9 cellular contexts compared by ENCODE assay signal in the genomic region with DNA sequence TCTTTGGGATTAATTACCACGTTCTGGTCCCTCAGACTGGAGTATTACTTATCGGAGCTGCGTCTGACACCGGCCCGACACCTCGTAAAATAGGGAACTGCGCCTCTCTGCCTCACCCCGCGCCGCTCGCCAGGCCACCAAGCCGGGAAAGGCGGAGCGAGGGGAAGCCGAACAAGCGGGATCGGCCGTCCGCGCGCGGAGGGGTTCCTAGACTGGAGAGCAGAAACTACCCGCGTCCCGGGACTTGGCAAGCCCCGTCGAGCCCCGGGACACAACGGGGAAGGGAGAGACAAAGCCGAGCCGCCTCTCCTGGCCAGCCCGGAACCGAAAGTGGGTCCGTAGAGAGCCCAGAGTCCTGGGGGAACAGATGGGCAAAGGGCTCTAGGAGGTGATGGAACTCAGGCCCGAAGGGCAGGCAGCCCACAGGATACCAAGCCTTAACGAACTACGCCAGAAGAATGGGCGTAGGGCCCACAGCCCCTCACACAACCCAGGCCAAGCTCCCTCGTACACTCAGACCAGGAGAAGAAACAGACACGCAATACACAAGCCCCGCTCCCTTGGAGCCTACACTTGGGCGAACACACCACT. TPM values are rescaled to one million over a fixed set of nuclear protein-coding genes. Genes with fewer than 3 reads are reported as not detected.
DNase-seq lines count a peak whose midpoint lies in the region; ATAC-seq and TF ChIP-seq lines count a peak whose summit lies in the region.
"Had no signal": no experiment of that assay in that cellular context is flagged by ENCODE, and none has a peak within 500 bp of the region (broad histone marks: within the 10 kb centered on the region; RNA-seq: fewer than 3 reads in every experiment).

No MANE protein-coding gene starts in this region.

- peaks cover 88% of the 10 kb centered on the region for H3K27me3 Mint-ChIP-seq in activated CD8-positive, alpha-beta memory T cell treated with anti-CD3 and anti-CD28 coated beads, Interleukin-2, amount 10 ng/mL, durations not matched to agents 7 days and 5 days
- H3K27me3 Mint-ChIP-seq in chondrocyte (ENCODE audit: low read depth) = peaks cover 79% of the 10 kb centered on the region

- no peaks in the 10 kb centered on the region for H3K36me3 ChIP-seq in mesendoderm (ENCODE audit: control insufficient read depth, insufficient read depth, low read length)
- H3K36me3 ChIP-seq in tibial artery = no peaks in the 10 kb centered on the region

- H3K4me3 Mint-ChIP-seq in activated CD8-positive, alpha-beta memory T cell treated with anti-CD3 and anti-CD28 coated beads, Interleukin-2, amount 10 ng/mL, durations not matched to agents 7 days and 5 days = peak overlapping the region; percentile 22
- H3K4me3 Mint-ChIP-seq in chondrocyte (ENCODE audit: unreplicated experiment) = peak overlapping the region; percentile 12

- no peak overlapping the region for H3K9ac ChIP-seq in mesendoderm (ENCODE audit: low read length)

- no peak overlapping the region for H3K18ac ChIP-seq in mesendoderm (ENCODE audit: low read length)

- H3K27ac ChIP-seq in mesendoderm (ENCODE audit: low read depth, low read length) (no peak overlapping the region), tibial artery (no peak overlapping the region)

- no peak for DNase-seq in activated CD8-positive, alpha-beta memory T cell treated with anti-CD3 and anti-CD28 coated beads, Interleukin-2, amount 10 ng/mL, durations not matched to agents 7 days and 5 days
- DNase-seq in activated CD8-positive, alpha-beta memory T cell treated with anti-CD3 and anti-CD28 coated beads, Interleukin-2, amount 50 U/mL, for 4 hours = no peak
- DNase-seq in chondrocyte (ENCODE audit: low spot score) = no peak
- DNase-seq in mesendoderm = no peak
- DNase-seq in tibial artery = no peak
- DNase-seq in SHP77 treated with DMSO at 0.1 percent for 48 hours (lab: John Stamatoyannopoulos, UW) = no peak
- DNase-seq in activated CD8-positive, alpha-beta memory T cell treated with anti-CD3 and anti-CD28 coated beads for 24 hours = no peak
- DNase-seq in activated naive CD4-positive, alpha-beta T cell treated with anti-CD3 and anti-CD28 coated beads, Interleukin-2, amount 50 U/mL, for 16 hours = no peak
- DNase-seq: stimulated activated CD4-positive, alpha-beta T cell treated with anti-CD3 and anti-CD28 coated beads, Interleukin-12 subunit alpha, Interleukin-12 subunit beta, amount 100 ng/mL, for 4 hours had no signal

- no peak overlapping the region for H2BK120ac ChIP-seq in mesendoderm (ENCODE audit: low read depth, low read length)

- no peak overlapping the region for H3K4me2 ChIP-seq in mesendoderm (ENCODE audit: low read length)

- peaks cover 94% of the 10 kb centered on the region for H3K27me3 ChIP-seq in mesendoderm (ENCODE audit: insufficient read depth, low read length, poor library complexity)
- peaks cover 11 to 100% of the 10 kb centered on the region in 2 donors for H3K27me3 ChIP-seq in tibial artery

- no peak for ATAC-seq in activated CD8-positive, alpha-beta memory T cell treated with anti-CD3 and anti-CD28 coated beads, Interleukin-2, amount 10 ng/mL, durations not matched to agents 7 days and 5 days

- H3K27ac Mint-ChIP-seq in activated CD8-positive, alpha-beta memory T cell treated with anti-CD3 and anti-CD28 coated beads, Interleukin-2, amount 10 ng/mL, durations not matched to agents 7 days and 5 days = no peak overlapping the region
- no peak overlapping the region for H3K27ac Mint-ChIP-seq in chondrocyte (ENCODE audit: unreplicated experiment)

- no peak overlapping the region for H3K56ac ChIP-seq in mesendoderm (ENCODE audit: low read length)

- TF ChIP-seq CTCF in chondrocyte (IDR thresholded peaks at IDR 0.05) (no peak), tibial artery (IDR thresholded peaks at IDR 0.05) (no peak)

- H3K36me3 Mint-ChIP-seq in activated CD8-positive, alpha-beta memory T cell treated with anti-CD3 and anti-CD28 coated beads, Interleukin-2, amount 10 ng/mL, durations not matched to agents 7 days and 5 days = peaks cover 2% of the 10 kb centered on the region
- H3K36me3 Mint-ChIP-seq in chondrocyte (ENCODE audit: low read depth) = peaks cover 3% of the 10 kb centered on the region

- intact Hi-C loops in tibial artery (cut with DNase I; ENCODE audit: low total_unique reads) = no loop called here

- no peak overlapping the region for H2BK15ac ChIP-seq in mesendoderm (replicated peaks; ENCODE audit: low read depth)

- no peak overlapping the region for H2AK5ac ChIP-seq in mesendoderm (ENCODE audit: low read length)

- H4K8ac ChIP-seq in mesendoderm (ENCODE audit: low read depth, low read length) = no peak overlapping the region

- no peak overlapping the region for H4K5ac ChIP-seq in mesendoderm (ENCODE audit: low read length)

- no peaks in the 10 kb centered on the region for H3K79me1 ChIP-seq in mesendoderm (ENCODE audit: low read length)

- H3K4me3 ChIP-seq in mesendoderm (ENCODE audit: low read length) (no peak overlapping the region), tibial artery (peak overlapping the region; percentile 32 to 48)

- no peaks in the 10 kb centered on the region for H3K9me3 Mint-ChIP-seq in activated CD8-positive, alpha-beta memory T cell treated with anti-CD3 and anti-CD28 coated beads, Interleukin-2, amount 10 ng/mL, durations not matched to agents 7 days and 5 days (ENCODE audit: low read depth)
- H3K9me3 Mint-ChIP-seq in chondrocyte (ENCODE audit: low read depth) = no peaks in the 10 kb centered on the region

- peak overlapping the region; percentile 80 for H3K23ac ChIP-seq in mesendoderm (ENCODE audit: low read length)

- H2BK5ac ChIP-seq in mesendoderm (ENCODE audit: low read length) = no peak overlapping the region

- CTCF ChIA-PET in activated CD8-positive, alpha-beta memory T cell treated with anti-CD3 and anti-CD28 coated beads, Interleukin-2, amount 10 ng/mL, durations not matched to agents 7 days and 5 days (lab: Charles Lee) = interaction anchor here (0.6 to 2.6 kb wide), 6 partner anchors 8 to 217 kb away, joined by 3 to 10 read pairs (median 4); no protein-coding TSS in a partner anchor

- no CpG with 5 or more reads among the region's 42 CpGs for WGBS in mesendoderm (ENCODE audit: extremely low coverage, insufficient coverage, low lambda C conversion rate)

- peaks cover 28% of the 10 kb centered on the region for H3K4me1 Mint-ChIP-seq in activated CD8-positive, alpha-beta memory T cell treated with anti-CD3 and anti-CD28 coated beads, Interleukin-2, amount 10 ng/mL, durations not matched to agents 7 days and 5 days
- peaks cover 26% of the 10 kb centered on the region for H3K4me1 Mint-ChIP-seq in chondrocyte (ENCODE audit: low read depth)

- no peak overlapping the region for H3K4ac ChIP-seq in mesendoderm (ENCODE audit: low read depth, low read length)

- no peaks in the 10 kb centered on the region for H3K9me3 ChIP-seq in tibial artery

- H3K4me1 ChIP-seq in mesendoderm (ENCODE audit: control insufficient read depth, low read depth, low read length) = no peaks in the 10 kb centered on the region
- peaks cover 0 to 61% (median 45%) of the 10 kb centered on the region in 4 donors for H3K4me1 ChIP-seq in tibial artery

- no peaks in the 10 kb centered on the region for H3K79me2 ChIP-seq in mesendoderm (ENCODE audit: control insufficient read depth, insufficient read depth, low read length)

RNA-seq across cellular contexts. Expression of gene LBX1, which starts 6.5 kb away (rescaled TPM):
- not detected for total RNA-seq in activated CD8-positive, alpha-beta memory T cell treated with anti-CD3 and anti-CD28 coated beads, Interleukin-2, amount 10 ng/mL, durations not matched to agents 7 days and 5 days
- total RNA-seq in chondrocyte = not detected in 3 replicates
- not detected for polyA plus RNA-seq in mesendoderm (2013, experiment 1 of 2)
- polyA plus RNA-seq in mesendoderm (2013, experiment 2 of 2) = not detected
